Comparison of ENCODE assay signal across 8 cellular contexts in the genomic region with DNA sequence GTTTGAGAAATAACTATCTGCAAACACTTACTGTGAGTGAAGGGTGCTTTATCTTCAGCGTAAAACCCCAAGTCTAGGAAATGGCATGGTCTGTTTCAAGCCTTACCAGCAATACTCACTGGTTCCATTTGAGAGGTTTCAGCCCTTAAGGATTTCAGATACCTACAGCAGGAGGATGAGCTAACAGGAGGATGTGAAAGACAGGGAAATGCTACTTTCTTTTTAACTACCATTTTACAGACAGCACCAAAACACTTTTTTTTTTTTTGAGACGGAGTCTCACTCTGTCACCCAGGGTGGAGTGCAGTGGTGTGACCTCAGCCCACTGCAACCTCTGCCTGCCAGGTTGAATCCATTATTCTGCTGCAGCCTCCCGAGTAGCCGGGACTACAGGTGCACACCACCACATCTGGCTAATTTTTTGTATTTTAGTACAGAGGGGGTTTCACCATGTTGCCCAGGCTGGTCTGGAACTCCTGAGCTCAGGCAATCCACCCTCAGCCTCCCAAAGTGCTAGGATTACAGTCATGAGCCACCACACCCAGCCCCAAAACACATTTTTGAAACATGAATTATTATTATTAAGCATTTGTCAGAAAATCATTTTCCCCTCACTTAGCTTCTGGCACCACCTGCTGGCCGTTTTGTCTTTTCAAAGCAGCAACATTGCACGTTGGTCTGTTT.
DNase-seq lines count a peak whose midpoint lies in the region; ATAC-seq and TF ChIP-seq lines count a peak whose summit lies in the region.

No MANE protein-coding gene starts in this region.

- H2AFZ ChIP-seq in Loucy (ENCODE audit: low read length): no peak overlapping the region

- in situ Hi-C loops in astrocyte of the spinal cord (cut with HindIII; ENCODE audit: low sequenced_read_pairs): no loop called here

- H3K36me3 ChIP-seq in Loucy (ENCODE audit: insufficient read depth, low read length): no peaks in the 10 kb centered on the region

- H4K20me1 ChIP-seq in Loucy (ENCODE audit: insufficient read depth, low read length, poor library complexity, severe bottlenecking): peaks cover 26% of the 10 kb centered on the region

- peak overlapping the region; percentile 44 for H3K4me2 ChIP-seq in Loucy (ENCODE audit: low read depth, low read length, poor library complexity, severe bottlenecking)

- TF ChIP-seq CTCF in Loucy (conservative IDR thresholded peaks at IDR 0.05; ENCODE audit: low read length) (peak; percentile 86), astrocyte of the spinal cord (IDR thresholded peaks at IDR 0.05; ENCODE audit: low read depth, low read length) (peak; percentile 69)

- H3K79me2 ChIP-seq in Loucy (ENCODE audit: insufficient read depth, low read length): peaks cover 49% of the 10 kb centered on the region

- no peak overlapping the region for H3K9ac ChIP-seq in Loucy (ENCODE audit: low read depth, low read length, poor library complexity, severe bottlenecking)

- DNase-seq in EH (ENCODE audit: low read depth) (peak; percentile 61), T-helper 9 cell (peak; percentile 72), astrocyte of the spinal cord (ENCODE audit: low read depth, low spot score) (peak; percentile 64), inferior parietal cortex (ENCODE audit: extremely low spot score) (peak; percentile 71), iPS-NIHi11 (ENCODE audit: low spot score) (no peak)
- peak; percentile 50 to 56 (median 50) for DNase-seq in stimulated activated CD4-positive, alpha-beta T cell treated with anti-CD3 and anti-CD28 coated beads, Interleukin-1b, Interleukin-23, amount 100 ng/mL, for 24 hours (ENCODE audit: low read depth in 4 of 4, low spot score in 1 of 4)

- no peaks in the 10 kb centered on the region for H3K27me3 ChIP-seq in Loucy (ENCODE audit: insufficient read depth, low read length, poor library complexity, severe bottlenecking)

- H3K4me3 ChIP-seq in Loucy (ENCODE audit: low read length, poor library complexity, severe bottlenecking) (no peak overlapping the region), astrocyte of the spinal cord (ENCODE audit: low read depth, low read length) (no peak overlapping the region)

- no peak for ATAC-seq in HG03571 (IDR thresholded peaks at IDR 0.05; ENCODE audit: unreplicated experiment)

- H3K4me1 ChIP-seq in Loucy (ENCODE audit: insufficient read depth, low read length, poor library complexity, severe bottlenecking): peaks cover 23% of the 10 kb centered on the region

- H3F3A ChIP-seq in Loucy (ENCODE audit: low read depth): peaks cover 5% of the 10 kb centered on the region

- no peaks in the 10 kb centered on the region for H3K9me3 ChIP-seq in Loucy (ENCODE audit: insufficient read depth, low read depth, low read length)

- H3K9me2 ChIP-seq in Loucy (replicated peaks; ENCODE audit: low read depth, low read length): no peaks in the 10 kb centered on the region
